29 cellular contexts compared by ENCODE assay signal in genomic region chr10:82148764-82149163, GRCh38.
"Had no signal": no experiment of that assay in that cellular context is flagged by ENCODE, and none has a peak within 500 bp of the region (broad histone marks: within the 10 kb centered on the region; RNA-seq: fewer than 3 reads in every experiment).

No MANE protein-coding gene starts in this region.

- H3K4me3 Mint-ChIP-seq: activated CD4-positive, alpha-beta memory T cell treated with anti-CD3 and anti-CD28 coated beads, Interleukin-2, amount 10 ng/mL, durations not matched to agents 7 days and 5 days; activated CD4-positive, alpha-beta T cell treated with anti-CD3 and anti-CD28 coated beads, Interleukin-2, amount 10 ng/mL, durations not matched to agents 7 days and 5 days; activated naive CD4-positive, alpha-beta T cell treated with anti-CD3 and anti-CD28 coated beads, Interleukin-2, amount 50 U/mL, for 24 hours; activated naive CD8-positive, alpha-beta T cell treated with anti-CD3 and anti-CD28 coated beads, Interleukin-2, amount 50 U/mL, for 24 hours; activated T-cell treated with anti-CD3 and anti-CD28 coated beads, Interleukin-2, amount 50 U/mL, for 4 hours; activated T-helper 17 cell treated with anti-CD3 and anti-CD28 coated beads, Interleukin-2, amount 50 U/mL, for 72 hours; central memory CD8-positive, alpha-beta T cell; mesothelial cell of epicardium; naive B cell; stimulated activated naive B cell treated with anti-CD40 and anti-IgM and Interleukin-4, amounts not matched to agents 10 μg/mL and 1 μg/mL and 100 μg/mL, for 72 hours had no signal

- H3K27ac ChIP-seq: breast epithelium, gastrocnemius medialis, ovary, sigmoid colon, stomach, tibial artery, upper lobe of right lung had no signal

- H3K27me3 Mint-ChIP-seq: activated CD4-positive, alpha-beta memory T cell treated with anti-CD3 and anti-CD28 coated beads, Interleukin-2, amount 10 ng/mL, durations not matched to agents 7 days and 5 days; activated CD4-positive, alpha-beta T cell treated with anti-CD3 and anti-CD28 coated beads, Interleukin-2, amount 10 ng/mL, durations not matched to agents 7 days and 5 days; activated naive CD4-positive, alpha-beta T cell treated with anti-CD3 and anti-CD28 coated beads, Interleukin-2, amount 50 U/mL, for 24 hours; activated naive CD8-positive, alpha-beta T cell treated with anti-CD3 and anti-CD28 coated beads, Interleukin-2, amount 50 U/mL, for 24 hours; activated T-helper 17 cell treated with anti-CD3 and anti-CD28 coated beads, Interleukin-2, amount 50 U/mL, for 72 hours; central memory CD8-positive, alpha-beta T cell; naive B cell; progenitor cell of endocrine pancreas; stimulated activated naive B cell treated with anti-CD40 and anti-IgM and Interleukin-4, amounts not matched to agents 10 μg/mL and 1 μg/mL and 100 μg/mL, for 72 hours had no signal

- H3K36me3 ChIP-seq: breast epithelium, gastrocnemius medialis, ovary, sigmoid colon, stomach, tibial artery, upper lobe of right lung had no signal

- DNase-seq: activated CD4-positive, alpha-beta memory T cell treated with anti-CD3 and anti-CD28 coated beads, Interleukin-2, amount 10 ng/mL, durations not matched to agents 7 days and 5 days; activated CD4-positive, alpha-beta T cell treated with anti-CD3 and anti-CD28 coated beads for 1 hour; activated CD4-positive, alpha-beta T cell treated with anti-CD3 and anti-CD28 coated beads, Interleukin-2, amount 10 ng/mL, durations not matched to agents 7 days and 5 days; activated naive CD8-positive, alpha-beta T cell treated with anti-CD3 and anti-CD28 coated beads, Interleukin-2, amount 50 U/mL, for 24 hours; activated T-cell treated with anti-CD3 and anti-CD28 coated beads, Interleukin-2, amount 50 U/mL, for 4 hours; dermis blood vessel endothelial cell; effector memory CD4-positive, alpha-beta T cell; erythroblast; gastrocnemius medialis; glutamatergic neuron; left cardiac atrium; left ventricle myocardium superior; naive B cell; ovary; sigmoid colon; stimulated activated CD4-positive, alpha-beta T cell treated with anti-CD3 and anti-CD28 coated beads, Interleukin-15, amount 100 ng/mL, for 24 hours; stimulated activated CD4-positive, alpha-beta T cell treated with anti-CD3 and anti-CD28 coated beads, Interleukin-2, amount 100 ng/mL, for 24 hours; stimulated activated naive B cell treated with anti-CD40 and anti-IgM and Interleukin-4, amounts not matched to agents 10 μg/mL and 1 μg/mL and 100 μg/mL, for 72 hours; stomach; T-helper 2 cell; tibial artery; upper lobe of right lung had no signal

- H3K9me3 Mint-ChIP-seq: activated CD4-positive, alpha-beta memory T cell treated with anti-CD3 and anti-CD28 coated beads, Interleukin-2, amount 10 ng/mL, durations not matched to agents 7 days and 5 days; activated CD4-positive, alpha-beta T cell treated with anti-CD3 and anti-CD28 coated beads, Interleukin-2, amount 10 ng/mL, durations not matched to agents 7 days and 5 days; mesothelial cell of epicardium had no signal

- H3K4me3 ChIP-seq: breast epithelium, gastrocnemius medialis, ovary, sigmoid colon, stomach, tibial artery, upper lobe of right lung had no signal

- H3K4me1 Mint-ChIP-seq: activated CD4-positive, alpha-beta memory T cell treated with anti-CD3 and anti-CD28 coated beads, Interleukin-2, amount 10 ng/mL, durations not matched to agents 7 days and 5 days; activated CD4-positive, alpha-beta T cell treated with anti-CD3 and anti-CD28 coated beads, Interleukin-2, amount 10 ng/mL, durations not matched to agents 7 days and 5 days; activated naive CD4-positive, alpha-beta T cell treated with anti-CD3 and anti-CD28 coated beads, Interleukin-2, amount 50 U/mL, for 24 hours; activated naive CD8-positive, alpha-beta T cell treated with anti-CD3 and anti-CD28 coated beads, Interleukin-2, amount 50 U/mL, for 24 hours; activated T-helper 17 cell treated with anti-CD3 and anti-CD28 coated beads, Interleukin-2, amount 50 U/mL, for 72 hours; central memory CD8-positive, alpha-beta T cell; naive B cell; stimulated activated naive B cell treated with anti-CD40 and anti-IgM and Interleukin-4, amounts not matched to agents 10 μg/mL and 1 μg/mL and 100 μg/mL, for 72 hours had no signal

- H3K27ac Mint-ChIP-seq: activated CD4-positive, alpha-beta memory T cell treated with anti-CD3 and anti-CD28 coated beads, Interleukin-2, amount 10 ng/mL, durations not matched to agents 7 days and 5 days; activated CD4-positive, alpha-beta T cell treated with anti-CD3 and anti-CD28 coated beads, Interleukin-2, amount 10 ng/mL, durations not matched to agents 7 days and 5 days; activated naive CD4-positive, alpha-beta T cell treated with anti-CD3 and anti-CD28 coated beads, Interleukin-2, amount 50 U/mL, for 24 hours; activated naive CD8-positive, alpha-beta T cell treated with anti-CD3 and anti-CD28 coated beads, Interleukin-2, amount 50 U/mL, for 24 hours; activated T-helper 17 cell treated with anti-CD3 and anti-CD28 coated beads, Interleukin-2, amount 50 U/mL, for 72 hours; mesothelial cell of epicardium; naive B cell; progenitor cell of endocrine pancreas; stimulated activated naive B cell treated with anti-CD40 and anti-IgM and Interleukin-4, amounts not matched to agents 10 μg/mL and 1 μg/mL and 100 μg/mL, for 72 hours had no signal

- ATAC-seq: activated naive CD8-positive, alpha-beta T cell treated with anti-CD3 and anti-CD28 coated beads, Interleukin-2, amount 50 U/mL, for 24 hours; activated T-cell treated with anti-CD3 and anti-CD28 coated beads, Interleukin-2, amount 50 U/mL, for 4 hours; activated T-helper 17 cell treated with anti-CD3 and anti-CD28 coated beads, Interleukin-2, amount 50 U/mL, for 72 hours; gastrocnemius medialis; left cardiac atrium; left ventricle myocardium superior; stimulated activated naive B cell treated with anti-CD40 and anti-IgM and Interleukin-4, amounts not matched to agents 10 μg/mL and 1 μg/mL and 100 μg/mL, for 72 hours; upper lobe of right lung had no signal

- H3K4me1 ChIP-seq: breast epithelium, gastrocnemius medialis, sigmoid colon, stomach, tibial artery, upper lobe of right lung had no signal

- FAIRE-seq: colon had no signal

- H3K9me3 ChIP-seq: breast epithelium, gastrocnemius medialis, ovary, sigmoid colon, stomach, tibial artery, upper lobe of right lung had no signal

- H3K36me3 Mint-ChIP-seq: activated naive CD4-positive, alpha-beta T cell treated with anti-CD3 and anti-CD28 coated beads, Interleukin-2, amount 50 U/mL, for 24 hours; mesothelial cell of epicardium; naive B cell; stimulated activated naive B cell treated with anti-CD40 and anti-IgM and Interleukin-4, amounts not matched to agents 10 μg/mL and 1 μg/mL and 100 μg/mL, for 72 hours had no signal

- H3K27me3 ChIP-seq: breast epithelium, gastrocnemius medialis, ovary, sigmoid colon, stomach, tibial artery, upper lobe of right lung had no signal
